ENCODE assay signal across 13 cellular contexts in genomic region chr5:98911221-98912040, GRCh38. TPM values are rescaled to one million over a fixed set of nuclear protein-coding genes. Genes with fewer than 3 reads are reported as not detected.
A peak's percentile ranks its signal among the peaks of the same experiment; 100 is the strongest.
DNase-seq lines count a peak whose midpoint lies in the region; ATAC-seq and TF ChIP-seq lines count a peak whose summit lies in the region.
"Had no signal": no experiment of that assay in that cellular context is flagged by ENCODE, and none has a peak within 500 bp of the region (broad histone marks: within the 10 kb centered on the region; RNA-seq: fewer than 3 reads in every experiment).

No MANE protein-coding gene starts in this region.

- H4K20me1 ChIP-seq in neural progenitor cell (ENCODE audit: low read depth), result peaks cover 94% of the 10 kb centered on the region

- H3K4me3 ChIP-seq in neural progenitor cell, result no peak overlapping the region
- H3K4me3 ChIP-seq: suprapubic skin had no signal

- POLR2A ChIA-PET in activated B cell treated with CpG ODN at 0.5 μM for 24 hours (lab: Charles Lee), result interaction anchor here (0.6 to 1.8 kb wide), 6 partner anchors 10 to 121 kb away, joined by 3 to 5 read pairs (median 3); partner anchors contain the start of gene CHD1

- H3K36me3 Mint-ChIP-seq in activated B cell treated with CpG ODN at 0.5 μM for 24 hours (ENCODE audit: low read depth) (peaks cover 39% of the 10 kb centered on the region), neural progenitor cell (peaks cover 17% of the 10 kb centered on the region)

- CTCF ChIA-PET in activated B cell treated with CpG ODN at 0.5 μM for 24 hours (lab: Charles Lee), result interaction anchor here (1.0 kb wide), 2 partner anchors 93 to 121 kb away, joined by 4 to 6 read pairs; no protein-coding TSS in a partner anchor

- no peak overlapping the region for H3K4me2 ChIP-seq in neural progenitor cell

- intact Hi-C loops in activated B cell treated with CpG ODN at 0.5 μM for 24 hours (cut with micrococcal nuclease), result no loop called here

- H3K27me3 Mint-ChIP-seq in activated B cell treated with CpG ODN at 0.5 μM for 24 hours (no peaks in the 10 kb centered on the region), neural progenitor cell (ENCODE audit: insufficient read depth, low read depth) (no peaks in the 10 kb centered on the region)
- H3K27me3 Mint-ChIP-seq: activated naive CD8-positive, alpha-beta T cell had no signal

- H3K9me3 Mint-ChIP-seq in activated B cell treated with CpG ODN at 0.5 μM for 24 hours, result no peaks in the 10 kb centered on the region
- H3K9me3 Mint-ChIP-seq in neural progenitor cell, result no peaks in the 10 kb centered on the region
- H3K9me3 Mint-ChIP-seq: nephron had no signal

- H3K27me3 ChIP-seq in neural progenitor cell, result no peaks in the 10 kb centered on the region
- H3K27me3 ChIP-seq: suprapubic skin had no signal

- H3K4me1 Mint-ChIP-seq in activated B cell treated with CpG ODN at 0.5 μM for 24 hours, result peaks cover 57% of the 10 kb centered on the region
- peaks cover 11% of the 10 kb centered on the region for H3K4me1 Mint-ChIP-seq in neural progenitor cell

- H3K4me3 Mint-ChIP-seq in activated B cell treated with CpG ODN at 0.5 μM for 24 hours (no peak overlapping the region), neural progenitor cell (no peak overlapping the region)
- H3K4me3 Mint-ChIP-seq: activated naive CD8-positive, alpha-beta T cell; nephron had no signal

- no peak for TF ChIP-seq CTCF in activated B cell treated with CpG ODN at 0.5 μM for 24 hours (IDR thresholded peaks at IDR 0.05)
- no peak for TF ChIP-seq CTCF in neural progenitor cell (IDR thresholded peaks at IDR 0.05)

- no peaks in the 10 kb centered on the region for H3K9me3 ChIP-seq in neural progenitor cell (ENCODE audit: low read depth)
- H3K9me3 ChIP-seq: suprapubic skin had no signal

- H2AFZ ChIP-seq in neural progenitor cell (replicated peaks), result no peak overlapping the region

- peak overlapping the region; percentile 9 for H3K27ac Mint-ChIP-seq in activated B cell treated with CpG ODN at 0.5 μM for 24 hours
- H3K27ac Mint-ChIP-seq in neural progenitor cell, result no peak overlapping the region
- H3K27ac Mint-ChIP-seq: nephron had no signal

- H3K9ac ChIP-seq in neural progenitor cell, result no peak overlapping the region

- peaks cover 5% of the 10 kb centered on the region for H3K36me3 ChIP-seq in neural progenitor cell
- H3K36me3 ChIP-seq: suprapubic skin had no signal

- H3K27ac ChIP-seq in neural progenitor cell, result peak overlapping the region; percentile 51
- H3K27ac ChIP-seq: suprapubic skin had no signal

- H3K79me2 ChIP-seq in neural progenitor cell (ENCODE audit: low read depth), result peaks cover 100% of the 10 kb centered on the region

- no peak for ATAC-seq in activated B cell treated with CpG ODN at 0.5 μM for 24 hours (ENCODE audit: low read depth)

- peaks cover 17% of the 10 kb centered on the region for H3F3A ChIP-seq in neural progenitor cell (ENCODE audit: low read depth)

- DNase-seq in DMS53 (lab: John Stamatoyannopoulos, UW), result peak; percentile 8
- DNase-seq in DMS53 treated with DMSO at 0.1 percent for 48 hours (lab: John Stamatoyannopoulos, UW; ENCODE audit: unreplicated experiment), result no peak
- peak; percentile 15 for DNase-seq in NCI-H2029 (lab: John Stamatoyannopoulos, UW)
- no peak for DNase-seq in activated B cell treated with CpG ODN at 0.5 μM for 24 hours
- peak; percentile 67 for DNase-seq in neural progenitor cell (ENCODE audit: low spot score)
- no peak for DNase-seq in T-helper 2 cell
- no peak for DNase-seq in cerebellar nuclear complex (lab: John Stamatoyannopoulos, UW)
- no peak for DNase-seq in DMS114 treated with DMSO at 0.1 percent for 48 hours (lab: John Stamatoyannopoulos, UW; ENCODE audit: unreplicated experiment)
- DNase-seq: 8988T; stimulated activated CD4-positive, alpha-beta T cell treated with anti-CD3 and anti-CD28 coated beads, Interleukin-2, amount 100 ng/mL, for 48 hours had no signal

- H3K4me1 ChIP-seq in neural progenitor cell, result peaks cover 14% of the 10 kb centered on the region

RNA-seq across cellular contexts. Expression of gene CHD1, which starts 17.4 kb away (rescaled TPM):
- total RNA-seq in activated B cell treated with CpG ODN at 0.5 μM for 24 hours (65.2 and 77.5 TPM in 2 replicates), neural progenitor cell (ENCODE audit: low replicate concordance) (112 and 198 TPM in 2 replicates)

Comparison
In these comparisons a context has a peak if more than half of its experiments do, and no peak if none do; other contexts are left out.
1. DNase-seq: peak in DMS53 (single experiment), NCI-H2029 (single experiment) and neural progenitor cell (single experiment); none in DMS53 treated with DMSO at 0.1 percent for 48 hours (single experiment), activated B cell treated with CpG ODN at 0.5 μM for 24 hours (single experiment), T-helper 2 cell (0 of 5), cerebellar nuclear complex (0 of 2) and DMS114 treated with DMSO at 0.1 percent for 48 hours (single experiment).